Comparison of ENCODE assay signal across 18 cellular contexts in genomic region chr20:50806126-50806768, GRCh38. TPM values are rescaled to one million over a fixed set of nuclear protein-coding genes. Genes with fewer than 3 reads are reported as not detected.
DNase-seq lines count a peak whose midpoint lies in the region; ATAC-seq, FAIRE-seq and TF ChIP-seq lines count a peak whose summit lies in the region.
"Had no signal": no experiment of that assay in that cellular context is flagged by ENCODE, and none has a peak within 500 bp of the region (broad histone marks: within the 10 kb centered on the region; RNA-seq: fewer than 3 reads in every experiment).

No MANE protein-coding gene starts in this region.

- H3K9me3 ChIP-seq in BLaER1 treated with 17β-estradiol and CSF1 and Interleukin-3, amounts not matched to agents 10 nM and 100 nM (replicated peaks in 1 of 11), result peaks cover 17 to 35% (median 31%) of the 10 kb centered on the region in 11 experiments; a peak in 21 of 22 replicates
- H3K9me3 ChIP-seq in CD8-positive, alpha-beta T cell (ENCODE audit: low read length), result no peaks in the 10 kb centered on the region
- H3K9me3 ChIP-seq in kidney (ENCODE audit: control insufficient read depth in 1 of 2, low read length in 2 of 2), result no peaks in the 10 kb centered on the region
- H3K9me3 ChIP-seq: heart right ventricle, left lung, thyroid gland had no signal

- H3K27ac Mint-ChIP-seq in CD8-positive, alpha-beta T cell, result peak overlapping the region; percentile 90
- H3K27ac Mint-ChIP-seq in T-cell (peak overlapping the region; percentile 87 to 95), type B pancreatic cell (no peak overlapping the region)
- H3K27ac Mint-ChIP-seq: WTC11 had no signal

- no peak for TF ChIP-seq CTCF in CD8-positive, alpha-beta T cell (IDR thresholded peaks at IDR 0.05)
- TF ChIP-seq CTCF in kidney (IDR thresholded peaks at IDR 0.05; ENCODE audit: borderline replicate concordance, extremely low read depth, insufficient read depth) (no peak), type B pancreatic cell (conservative IDR thresholded peaks at IDR 0.05) (no peak)

- peak overlapping the region in 9 of 11 experiments; percentile 29 to 80 (median 74); a peak in 16 of 22 replicates for H3K27ac ChIP-seq in BLaER1 treated with 17β-estradiol and CSF1 and Interleukin-3, amounts not matched to agents 10 nM and 100 nM
- no peak overlapping the region for H3K27ac ChIP-seq in CD8-positive, alpha-beta T cell (ENCODE audit: low read depth, low read length)
- H3K27ac ChIP-seq in kidney (ENCODE audit: low read depth in 2 of 2, low read length in 2 of 2), result no peak overlapping the region
- H3K27ac ChIP-seq: GM23248, left lung, thyroid gland had no signal

- peaks cover 7% of the 10 kb centered on the region for H3K36me3 Mint-ChIP-seq in CD8-positive, alpha-beta T cell
- H3K36me3 Mint-ChIP-seq in T-cell (peaks cover 4% of the 10 kb centered on the region), type B pancreatic cell (no peaks in the 10 kb centered on the region)
- H3K36me3 Mint-ChIP-seq: WTC11 had no signal

- H3K4me3 Mint-ChIP-seq in CD8-positive, alpha-beta T cell, result peak overlapping the region; percentile 2
- H3K4me3 Mint-ChIP-seq in T-cell (no peak overlapping the region), type B pancreatic cell (no peak overlapping the region)
- H3K4me3 Mint-ChIP-seq: WTC11 had no signal

- peaks cover 0 to 10% (median 0%) of the 10 kb centered on the region in 11 experiments; a peak in 1 of 22 replicates for H4K20me1 ChIP-seq in BLaER1 treated with 17β-estradiol and CSF1 and Interleukin-3, amounts not matched to agents 10 nM and 100 nM

- H3K27me3 Mint-ChIP-seq in CD8-positive, alpha-beta T cell (ENCODE audit: low read depth), result no peaks in the 10 kb centered on the region
- H3K27me3 Mint-ChIP-seq in T-cell (no peaks in the 10 kb centered on the region), type B pancreatic cell (no peaks in the 10 kb centered on the region)
- H3K27me3 Mint-ChIP-seq: T-helper 17 cell had no signal

- peaks cover 0 to 39% (median 17%) of the 10 kb centered on the region in 11 experiments; a peak in 15 of 22 replicates for H3K36me3 ChIP-seq in BLaER1 treated with 17β-estradiol and CSF1 and Interleukin-3, amounts not matched to agents 10 nM and 100 nM
- no peaks in the 10 kb centered on the region for H3K36me3 ChIP-seq in CD8-positive, alpha-beta T cell (ENCODE audit: insufficient read depth, low read length)
- no peaks in the 10 kb centered on the region for H3K36me3 ChIP-seq in kidney (ENCODE audit: control insufficient read depth in 1 of 2, insufficient read depth in 2 of 2, low read length in 2 of 2)
- H3K36me3 ChIP-seq: heart right ventricle, left lung, thyroid gland had no signal

- H3K9me3 Mint-ChIP-seq in CD8-positive, alpha-beta T cell, result no peaks in the 10 kb centered on the region
- no peaks in the 10 kb centered on the region for H3K9me3 Mint-ChIP-seq in T-cell
- no peaks in the 10 kb centered on the region for H3K9me3 Mint-ChIP-seq in type B pancreatic cell
- H3K9me3 Mint-ChIP-seq: WTC11 had no signal

- CTCF ChIA-PET in CD8-positive, alpha-beta T cell (lab: Charles Lee), result interaction anchor here (0.8 to 0.9 kb wide), 2 partner anchors 12 to 86 kb away, joined by 3 read pairs; no protein-coding TSS in a partner anchor
- CTCF ChIA-PET in T-cell (lab: Charles Lee), result interaction anchor here in 1 of 2 donors (0.7 kb wide), 1 partner anchor 13 kb away, joined by 4 read pairs; no protein-coding TSS in a partner anchor

- POLR2A ChIA-PET in CD8-positive, alpha-beta T cell (lab: Charles Lee), result interaction anchor here (1.2 to 1.7 kb wide), 2 partner anchors 11 to 125 kb away, joined by 4 read pairs; partner anchors contain the start of genes ADNP and BCAS4
- POLR2A ChIA-PET in T-cell (lab: Charles Lee), result interaction anchor here in 1 of 2 donors (0.5 to 0.6 kb wide), 2 partner anchors 20 to 124 kb away, joined by 3 to 4 read pairs; no protein-coding TSS in a partner anchor

- H3K4me1 ChIP-seq in BLaER1 treated with 17β-estradiol and CSF1 and Interleukin-3, amounts not matched to agents 10 nM and 100 nM, result peaks cover 30 to 68% (median 49%) of the 10 kb centered on the region in 10 experiments
- peaks cover 31% of the 10 kb centered on the region for H3K4me1 ChIP-seq in CD8-positive, alpha-beta T cell (ENCODE audit: insufficient read depth, low read length)
- H3K4me1 ChIP-seq in kidney (ENCODE audit: control insufficient read depth in 1 of 2, insufficient read depth in 1 of 2, low read depth in 1 of 2, low read length in 2 of 2), result no peaks in the 10 kb centered on the region
- H3K4me1 ChIP-seq: heart right ventricle, left lung, thyroid gland had no signal

- FAIRE-seq in kidney (lab: Jason Lieb, UNC), result no peak

- no peak for ATAC-seq in CD8-positive, alpha-beta T cell
- ATAC-seq in T-cell (replicated peaks in 1 of 4), result no peak
- no peak for ATAC-seq in HG03025 (IDR thresholded peaks at IDR 0.05; ENCODE audit: low FRiP score, unreplicated experiment)
- ATAC-seq: heart right ventricle, left lung, T-helper 17 cell, WTC11 had no signal

- intact Hi-C loops in CD8-positive, alpha-beta T cell (cut with DNase I, micrococcal nuclease), result no loop called here
- intact Hi-C loops in kidney (cut with DNase I), result no loop called here

- H3K4me2 ChIP-seq in BLaER1 treated with 17β-estradiol and CSF1 and Interleukin-3, amounts not matched to agents 10 nM and 100 nM, result peak overlapping the region; percentile 40 to 85 (median 78); a peak in 20 of 22 replicates

- H3K9ac ChIP-seq in BLaER1 treated with 17β-estradiol and CSF1 and Interleukin-3, amounts not matched to agents 10 nM and 100 nM, result peak overlapping the region in 7 of 11 experiments; percentile 14 to 69 (median 57); a peak in 9 of 22 replicates
- H3K9ac ChIP-seq in kidney (ENCODE audit: low read length in 2 of 2), result no peak overlapping the region
- H3K9ac ChIP-seq: GM23248 had no signal

- no peaks in the 10 kb centered on the region for H3K27me3 ChIP-seq in BLaER1 treated with 17β-estradiol and CSF1 and Interleukin-3, amounts not matched to agents 10 nM and 100 nM
- H3K27me3 ChIP-seq in CD8-positive, alpha-beta T cell (ENCODE audit: insufficient read depth, low read length), result no peaks in the 10 kb centered on the region
- H3K27me3 ChIP-seq: left lung, thyroid gland had no signal

- peak overlapping the region in 2 of 10 experiments; percentile 17 to 20; a peak in 1 of 20 replicates for H3K4me3 ChIP-seq in BLaER1 treated with 17β-estradiol and CSF1 and Interleukin-3, amounts not matched to agents 10 nM and 100 nM
- H3K4me3 ChIP-seq in CD8-positive, alpha-beta T cell (ENCODE audit: low read depth, low read length), result no peak overlapping the region
- H3K4me3 ChIP-seq in kidney (ENCODE audit: low read length in 2 of 2), result no peak overlapping the region
- H3K4me3 ChIP-seq: GM23248, heart right ventricle, left lung, thyroid gland had no signal

- DNase-seq in CD8-positive, alpha-beta T cell, result no peak
- DNase-seq in T-cell, result no peak
- DNase-seq in kidney, result peak; percentile 7
- no peak for DNase-seq in stimulated activated CD4-positive, alpha-beta T cell treated with anti-CD3 and anti-CD28 coated beads, Interleukin-1b, Interleukin-23, amount 100 ng/mL, for 48 hours
- DNase-seq in type B pancreatic cell (ENCODE audit: extremely low spot score, unreplicated experiment), result no peak
- DNase-seq: activated CD8-positive, alpha-beta memory T cell treated with anti-CD3 and anti-CD28 coated beads for 24 hours; COR-L47; DND-41; GM23248; heart right ventricle; left lung; NCI-H1436; NCI-H510A treated with DMSO at 0.1 percent for 48 hours; T-helper 17 cell; thyroid gland had no signal

- H3K4me1 Mint-ChIP-seq in CD8-positive, alpha-beta T cell (ENCODE audit: low read depth), result peaks cover 63% of the 10 kb centered on the region
- H3K4me1 Mint-ChIP-seq in T-cell, result peaks cover 30 to 50% (median 46%) of the 10 kb centered on the region in 3 donors
- no peaks in the 10 kb centered on the region for H3K4me1 Mint-ChIP-seq in type B pancreatic cell (ENCODE audit: unreplicated experiment)

RNA-seq across cellular contexts. Expression of gene BCAS4, which starts 11.4 kb away (rescaled TPM):
- 10 to 100 TPM; 29.4 to 32.3 TPM for total RNA-seq in CD8-positive, alpha-beta T cell
- 10 to 100 TPM; 26.3 to 49.8 (median 31.3) TPM for total RNA-seq in T-cell
- total RNA-seq in kidney, result 10.6 TPM
- polyA plus RNA-seq in kidney (ENCODE audit: insufficient read depth, low read depth, low replicate concordance), result 17.1 TPM
- 6.3 and 9.3 TPM in 2 replicates for total RNA-seq in type B pancreatic cell (ENCODE audit: low replicate concordance)

Comparison
In these comparisons a context has a peak if more than half of its experiments do, and no peak if none do; other contexts are left out.
1. H3K27ac ChIP-seq: peak in BLaER1 treated with 17β-estradiol and CSF1 and Interleukin-3, amounts not matched to agents 10 nM and 100 nM (9 of 11); none in CD8-positive, alpha-beta T cell (single experiment) and kidney (0 of 2).
2. H3K9ac ChIP-seq: peak in BLaER1 treated with 17β-estradiol and CSF1 and Interleukin-3, amounts not matched to agents 10 nM and 100 nM (7 of 11); none in kidney (0 of 2).